In genomic region chr4:16588651-16589050, GRCh38 we compare ENCODE assay signal across 25 cellular contexts.
DNase-seq lines count a peak whose midpoint lies in the region; ATAC-seq and TF ChIP-seq lines count a peak whose summit lies in the region.
"Had no signal": no experiment of that assay in that cellular context is flagged by ENCODE, and none has a peak within 500 bp of the region (broad histone marks: within the 10 kb centered on the region; RNA-seq: fewer than 3 reads in every experiment).

No MANE protein-coding gene starts in this region.

- H3K9me3 Mint-ChIP-seq in endothelial cell (ENCODE audit: unreplicated experiment): no peaks in the 10 kb centered on the region
- no peaks in the 10 kb centered on the region for H3K9me3 Mint-ChIP-seq in activated CD4-positive, alpha-beta memory T cell treated with anti-CD3 and anti-CD28 coated beads for 36 hours
- no peaks in the 10 kb centered on the region for H3K9me3 Mint-ChIP-seq in progenitor cell of endocrine pancreas (ENCODE audit: low read depth)
- H3K9me3 Mint-ChIP-seq: GM23338, HFFc6 had no signal

- H3K4me3 ChIP-seq in IMR-90 (ENCODE audit: insufficient read depth, low read depth, low read length): no peak overlapping the region
- no peak overlapping the region for H3K4me3 ChIP-seq in trophoblast cell (ENCODE audit: low read depth, low read length)
- H3K4me3 ChIP-seq in upper lobe of left lung: no peak overlapping the region
- H3K4me3 ChIP-seq: GM23338, HAP-1, PC-9 had no signal

- H3K18ac ChIP-seq in IMR-90 (ENCODE audit: low read depth, low read length) (no peak overlapping the region), trophoblast cell (ENCODE audit: low read length) (no peak overlapping the region)

- POLR2A ChIA-PET in IMR-90 (lab: Charles Lee; ENCODE audit: unreplicated experiment): no interaction called here
- POLR2A ChIA-PET in activated CD4-positive, alpha-beta memory T cell treated with anti-CD3 and anti-CD28 coated beads for 36 hours (lab: Charles Lee): no interaction called here

- H3K4me2 ChIP-seq in IMR-90 (ENCODE audit: low read depth, low read length) (no peak overlapping the region), trophoblast cell (ENCODE audit: low read length) (no peak overlapping the region)
- H3K4me2 ChIP-seq: GM23338, PC-9 had no signal

- H2AK5ac ChIP-seq in IMR-90 (ENCODE audit: low read depth, low read length) (0 out of 2 replicates have a peak overlapping the region, but pooled peaks have one; percentile 13), trophoblast cell (ENCODE audit: low read length) (no peak overlapping the region)

- peaks cover 6% of the 10 kb centered on the region; the same call in 1 of the 2 replicates for H3K9me1 ChIP-seq in IMR-90 (ENCODE audit: insufficient read depth, low read length)

- H3K36me3 ChIP-seq in IMR-90 (ENCODE audit: control insufficient read depth, insufficient read depth, low read length) (no peaks in the 10 kb centered on the region), trophoblast cell (ENCODE audit: control insufficient read depth in 1 of 2, insufficient read depth in 2 of 2, low read length in 2 of 2) (no peaks in the 10 kb centered on the region), upper lobe of left lung (peaks cover 0 to 21% (median 0%) of the 10 kb centered on the region in 4 donors)
- H3K36me3 ChIP-seq: HAP-1 had no signal

- TF ChIP-seq EP300 in upper lobe of left lung (IDR thresholded peaks at IDR 0.05): no peak

- H3K14ac ChIP-seq in IMR-90 (replicated peaks; ENCODE audit: low read depth, low read length) (no peak overlapping the region), trophoblast cell (ENCODE audit: low read length) (no peak overlapping the region)

- H3K23ac ChIP-seq in IMR-90 (ENCODE audit: low read depth, low read length): no peak overlapping the region
- H3K23ac ChIP-seq in trophoblast cell (ENCODE audit: low read length): no peak overlapping the region

- no peak overlapping the region for H2BK120ac ChIP-seq in IMR-90 (ENCODE audit: low read depth, low read length)
- H2BK120ac ChIP-seq in trophoblast cell (ENCODE audit: insufficient read depth, low read length, poor library complexity): no peak overlapping the region

- peaks cover 9% of the 10 kb centered on the region for H3K4me1 ChIP-seq in IMR-90 (ENCODE audit: control insufficient read depth, insufficient read depth, low read length)
- no peaks in the 10 kb centered on the region for H3K4me1 ChIP-seq in trophoblast cell (ENCODE audit: control insufficient read depth in 1 of 2, insufficient read depth in 2 of 2, low read length in 2 of 2)
- no peaks in the 10 kb centered on the region for H3K4me1 ChIP-seq in upper lobe of left lung
- H3K4me1 ChIP-seq: HAP-1 had no signal

- H3K9ac ChIP-seq in IMR-90 (ENCODE audit: low read depth, low read length) (no peak overlapping the region), trophoblast cell (ENCODE audit: low read length) (no peak overlapping the region)

- dilution Hi-C loops in IMR-90 (cut with HindIII; ENCODE audit: low sequenced_read_pairs, unreplicated experiment): no loop called here

- no peak overlapping the region for H2BK15ac ChIP-seq in IMR-90 (ENCODE audit: low read depth, low read length)

- H3K79me1 ChIP-seq in IMR-90 (ENCODE audit: low read depth in 1 of 2, low read length in 2 of 2) (no peaks in the 10 kb centered on the region), trophoblast cell (ENCODE audit: low read length) (no peaks in the 10 kb centered on the region)

- no peak overlapping the region for H2BK5ac ChIP-seq in IMR-90 (ENCODE audit: low read depth, low read length, poor library complexity, severe bottlenecking)
- H2BK5ac ChIP-seq in trophoblast cell (ENCODE audit: low read depth, low read length, poor library complexity): no peak overlapping the region

- H3K27ac ChIP-seq in IMR-90 (ENCODE audit: insufficient read depth, low read length) (no peak overlapping the region), trophoblast cell (ENCODE audit: low read depth, low read length) (no peak overlapping the region), upper lobe of left lung (no peak overlapping the region)
- H3K27ac ChIP-seq: PC-9 had no signal

- peak; percentile 20 for DNase-seq in EH (ENCODE audit: low read depth)
- no peak for DNase-seq in IMR-90
- no peak for DNase-seq in endothelial cell (ENCODE audit: low spot score)
- DNase-seq in trophoblast cell: peak; percentile 51 to 71
- DNase-seq in activated CD4-positive, alpha-beta memory T cell treated with anti-CD3 and anti-CD28 coated beads for 36 hours: no peak
- DNase-seq in activated gamma-delta T cell (lab: John Stamatoyannopoulos, UW): no peak
- DNase-seq in progenitor cell of endocrine pancreas (ENCODE audit: low spot score, unreplicated experiment): no peak
- no peak for DNase-seq in upper lobe of left lung
- DNase-seq: DMS153; HFFc6; KG1; MM.1S; NCI-H1048; NCI-H1417; NCI-H1694; NCI-H2029 treated with DMSO at 0.1 percent for 48 hours; NCI-H446 treated with DMSO at 0.1 percent for 48 hours; NCI-H526; NCI-H82; NK-92 treated with Interleukin-12 subunit alpha and Interleukin-12 subunit beta, amount 100 ng/mL, for 24 hours; PC-9; RPMI8226; SHP77 had no signal

- TF ChIP-seq CTCF in IMR-90 (conservative IDR thresholded peaks at IDR 0.05; ENCODE audit: low read depth, low read length): no peak
- TF ChIP-seq CTCF in endothelial cell (IDR thresholded peaks at IDR 0.05; ENCODE audit: unreplicated experiment): no peak
- no peak for TF ChIP-seq CTCF in progenitor cell of endocrine pancreas (IDR thresholded peaks at IDR 0.05; ENCODE audit: unreplicated experiment)
- TF ChIP-seq CTCF in upper lobe of left lung (IDR thresholded peaks at IDR 0.05): no peak

- no peak overlapping the region for H4K5ac ChIP-seq in IMR-90 (ENCODE audit: low read depth, low read length)

- H2AK9ac ChIP-seq in IMR-90 (replicated peaks; ENCODE audit: low read depth, low read length, poor library complexity): no peak overlapping the region

- H4K8ac ChIP-seq in IMR-90 (ENCODE audit: low read depth in 2 of 2, low read length in 2 of 2) (no peak overlapping the region; a peak in 1 of 4 replicates), trophoblast cell (ENCODE audit: low read depth, low read length) (no peak overlapping the region)

- no peak overlapping the region for H3K4ac ChIP-seq in IMR-90 (ENCODE audit: low read depth, low read length)
- no peak overlapping the region for H3K4ac ChIP-seq in trophoblast cell (ENCODE audit: low read depth, low read length)

- CTCF ChIA-PET in IMR-90 (lab: Yijun Ruan, JAX): no interaction called here
- CTCF ChIA-PET in activated CD4-positive, alpha-beta memory T cell treated with anti-CD3 and anti-CD28 coated beads for 36 hours (lab: Charles Lee): no interaction called here

- H3K27me3 ChIP-seq in IMR-90 (ENCODE audit: control insufficient read depth, insufficient read depth, low read length) (no peaks in the 10 kb centered on the region), trophoblast cell (ENCODE audit: insufficient read depth, low read length) (no peaks in the 10 kb centered on the region), upper lobe of left lung (no peaks in the 10 kb centered on the region)

- intact Hi-C loops in IMR-90 (cut with micrococcal nuclease): no loop called here
- intact Hi-C loops in activated CD4-positive, alpha-beta memory T cell treated with anti-CD3 and anti-CD28 coated beads for 36 hours (cut with micrococcal nuclease): no loop called here

- H4K20me1 ChIP-seq in IMR-90 (ENCODE audit: insufficient read depth, low read length): no peaks in the 10 kb centered on the region

- ATAC-seq in IMR-90 (ENCODE audit: low read depth) (no peak), upper lobe of left lung (ENCODE audit: low FRiP score in 2 of 2) (no peak)
- ATAC-seq: GM23338 had no signal

- H3K27ac Mint-ChIP-seq in endothelial cell (ENCODE audit: unreplicated experiment) (peak overlapping the region; percentile 52), progenitor cell of endocrine pancreas (no peak overlapping the region)
- H3K27ac Mint-ChIP-seq in activated CD4-positive, alpha-beta memory T cell treated with anti-CD3 and anti-CD28 coated beads for 36 hours: no peak overlapping the region
- H3K27ac Mint-ChIP-seq: GM23338, HFFc6 had no signal

- H3K9me3 ChIP-seq in IMR-90 (ENCODE audit: control insufficient read depth, insufficient read depth, low read length): no peaks in the 10 kb centered on the region
- no peaks in the 10 kb centered on the region for H3K9me3 ChIP-seq in trophoblast cell (ENCODE audit: insufficient read depth, low read depth, low read length)
- H3K9me3 ChIP-seq in upper lobe of left lung: no peaks in the 10 kb centered on the region
- H3K9me3 ChIP-seq: HAP-1 had no signal

- H2BK12ac ChIP-seq in trophoblast cell (ENCODE audit: low read length): no peak overlapping the region

- no peak overlapping the region for H4K12ac ChIP-seq in trophoblast cell (ENCODE audit: low read depth, low read length)

- TF ChIP-seq POLR2A in IMR-90 (IDR thresholded peaks at IDR 0.05; ENCODE audit: low read depth, low read length) (no peak), upper lobe of left lung (IDR thresholded peaks at IDR 0.05) (no peak)

- BruUV-seq in IMR-90 (replicated peaks; lab: Mats Ljungman, UMichigan): no TSS peak

- H3K79me2 ChIP-seq in trophoblast cell (ENCODE audit: control insufficient read depth, insufficient read depth, low read length, poor library complexity): no peaks in the 10 kb centered on the region

- peaks cover 47% of the 10 kb centered on the region for H3K36me3 Mint-ChIP-seq in endothelial cell (ENCODE audit: low read depth, unreplicated experiment)
- H3K36me3 Mint-ChIP-seq in activated CD4-positive, alpha-beta memory T cell treated with anti-CD3 and anti-CD28 coated beads for 36 hours: no peaks in the 10 kb centered on the region
- no peaks in the 10 kb centered on the region for H3K36me3 Mint-ChIP-seq in progenitor cell of endocrine pancreas (ENCODE audit: insufficient read depth)

- no CpG with 5 or more reads among the region's 6 CpGs for WGBS in IMR-90 (ENCODE audit: extremely low coverage in 2 of 2, insufficient read length in 1 of 2), 2 experiments
- WGBS in trophoblast cell (ENCODE audit: extremely low coverage, insufficient coverage, insufficient read length): no CpG with 5 or more reads among the region's 6 CpGs
- WGBS in upper lobe of left lung, 2 donors: 80 to 86% methylated on average over 6 of the region's 6 CpGs

- H2AFZ ChIP-seq in IMR-90 (replicated peaks; ENCODE audit: low read length, poor library complexity) (no peak overlapping the region), trophoblast cell (ENCODE audit: insufficient read depth, low read length, poor library complexity) (no peak overlapping the region)
- H2AFZ ChIP-seq: GM23338, PC-9 had no signal

- no peak overlapping the region for H3K56ac ChIP-seq in IMR-90 (ENCODE audit: extremely low read depth, insufficient read depth, low read length)

- H3K4me3 Mint-ChIP-seq in endothelial cell (ENCODE audit: unreplicated experiment): no peak overlapping the region
- no peak overlapping the region for H3K4me3 Mint-ChIP-seq in activated CD4-positive, alpha-beta memory T cell treated with anti-CD3 and anti-CD28 coated beads for 36 hours
- no peak overlapping the region for H3K4me3 Mint-ChIP-seq in progenitor cell of endocrine pancreas (ENCODE audit: low read depth)
- H3K4me3 Mint-ChIP-seq: GM23338, HFFc6 had no signal

- H3K4me1 Mint-ChIP-seq in endothelial cell (ENCODE audit: unreplicated experiment) (peaks cover 12% of the 10 kb centered on the region), progenitor cell of endocrine pancreas (ENCODE audit: low read depth) (no peaks in the 10 kb centered on the region)
- no peaks in the 10 kb centered on the region for H3K4me1 Mint-ChIP-seq in activated CD4-positive, alpha-beta memory T cell treated with anti-CD3 and anti-CD28 coated beads for 36 hours (ENCODE audit: low read depth)

- peaks cover 9% of the 10 kb centered on the region for H3K27me3 Mint-ChIP-seq in endothelial cell (ENCODE audit: unreplicated experiment)
- H3K27me3 Mint-ChIP-seq in activated CD4-positive, alpha-beta memory T cell treated with anti-CD3 and anti-CD28 coated beads for 36 hours: no peaks in the 10 kb centered on the region
- no peaks in the 10 kb centered on the region for H3K27me3 Mint-ChIP-seq in progenitor cell of endocrine pancreas

- H4K91ac ChIP-seq in IMR-90 (ENCODE audit: insufficient read depth, low read depth, low read length) (no peak overlapping the region), trophoblast cell (ENCODE audit: low read depth, low read length) (no peak overlapping the region)

- TF ChIP-seq RAD21 in IMR-90 (IDR thresholded peaks at IDR 0.05; ENCODE audit: low read length): no peak

- in situ Hi-C loops in IMR-90 (cut with MboI; ENCODE audit: low sequenced_read_pairs): no loop called here

- H2BK20ac ChIP-seq in IMR-90 (ENCODE audit: low read depth, low read length): peak overlapping the region; percentile 13; the same call in 1 of the 2 replicates

Comparison
In these comparisons a context has a peak if more than half of its experiments do, and no peak if none do; other contexts are left out.
1. DNase-seq: peak in EH (single experiment) and trophoblast cell (2 of 2); none in IMR-90 (single experiment), endothelial cell (single experiment), activated CD4-positive, alpha-beta memory T cell treated with anti-CD3 and anti-CD28 coated beads for 36 hours (single experiment), activated gamma-delta T cell (single experiment), progenitor cell of endocrine pancreas (single experiment) and upper lobe of left lung (0 of 2).